Comparison of ENCODE assay signal across 15 cellular contexts in genomic region chr6:168314948-168315347, GRCh38. TPM values are rescaled to one million over a fixed set of nuclear protein-coding genes. Genes with fewer than 3 reads are reported as not detected.
DNase-seq lines count a peak whose midpoint lies in the region; ATAC-seq, FAIRE-seq and TF ChIP-seq lines count a peak whose summit lies in the region.
"Had no signal": no experiment of that assay in that cellular context is flagged by ENCODE, and none has a peak within 500 bp of the region (broad histone marks: within the 10 kb centered on the region; RNA-seq: fewer than 3 reads in every experiment).

No MANE protein-coding gene starts in this region.

- H3K36me3 ChIP-seq in bronchial epithelial cell (ENCODE audit: control insufficient read depth, insufficient read depth, low read length), result no peaks in the 10 kb centered on the region
- no peaks in the 10 kb centered on the region for H3K36me3 ChIP-seq in kidney epithelial cell (ENCODE audit: control insufficient read depth, insufficient read depth, low read length)
- H3K36me3 ChIP-seq in suprapubic skin, result no peaks in the 10 kb centered on the region

- FAIRE-seq in HTR-8/SVneo (lab: Jason Lieb, UNC), result no peak
- FAIRE-seq in bronchial epithelial cell (lab: Jason Lieb, UNC), result no peak
- FAIRE-seq: GM12892 had no signal

- DNase-seq in HTR-8/SVneo (ENCODE audit: insufficient read length, low spot score) (peak; percentile 14), bronchial epithelial cell (ENCODE audit: low read depth) (peak; percentile 90), kidney epithelial cell (ENCODE audit: low read depth) (no peak), suprapubic skin (ENCODE audit: low spot score in 2 of 2) (no peak), MV-4-11 (lab: John Stamatoyannopoulos, UW) (no peak)
- DNase-seq: activated CD8-positive, alpha-beta memory T cell treated with anti-CD3 and anti-CD28 coated beads, Interleukin-2, amount 50 U/mL, for 4 hours; DMS153; NCI-H2227 treated with DMSO at 0.1 percent for 48 hours; stimulated activated CD4-positive, alpha-beta T cell treated with anti-CD3 and anti-CD28 coated beads, Interleukin-4, amount 100 ng/mL, for 4 hours had no signal

- no peak for ATAC-seq in GM19324 (IDR thresholded peaks at IDR 0.05; ENCODE audit: low FRiP score, unreplicated experiment)
- no peak for ATAC-seq in GM21723 (IDR thresholded peaks at IDR 0.05; ENCODE audit: unreplicated experiment)

- H3K4me1 ChIP-seq in suprapubic skin, result peaks cover 33% of the 10 kb centered on the region

- TF ChIP-seq POLR2A in suprapubic skin (IDR thresholded peaks at IDR 0.05), result no peak

- WGBS in suprapubic skin, result 30% methylated on average over 7 of the region's 10 CpGs

- H3K4me3 ChIP-seq in bronchial epithelial cell (ENCODE audit: low read depth, low read length) (no peak overlapping the region), kidney epithelial cell (ENCODE audit: low read depth, low read length) (no peak overlapping the region), suprapubic skin (no peak overlapping the region)

- peak; percentile 56 for TF ChIP-seq CTCF in bronchial epithelial cell (IDR thresholded peaks at IDR 0.05; ENCODE audit: insufficient read depth, low read length, severe bottlenecking)
- peak; percentile 60 for TF ChIP-seq CTCF in kidney epithelial cell (IDR thresholded peaks at IDR 0.05; ENCODE audit: insufficient read depth, low read length, poor library complexity, severe bottlenecking)
- peak in 1 of 2 donors; percentile 35 for TF ChIP-seq CTCF in suprapubic skin (IDR thresholded peaks at IDR 0.05)

- peaks cover 6% of the 10 kb centered on the region for H3K27me3 ChIP-seq in bronchial epithelial cell (ENCODE audit: control insufficient read depth, insufficient read depth, low read length)
- H3K27me3 ChIP-seq in kidney epithelial cell (ENCODE audit: control insufficient read depth, insufficient read depth, low read length), result peaks cover 22% of the 10 kb centered on the region
- H3K27me3 ChIP-seq in suprapubic skin, result peaks cover 19% of the 10 kb centered on the region

- H3K27ac ChIP-seq in suprapubic skin, result peak overlapping the region; percentile 56

- TF ChIP-seq EP300 in suprapubic skin (IDR thresholded peaks at IDR 0.05), result no peak

- H3K9me3 ChIP-seq in suprapubic skin, result no peaks in the 10 kb centered on the region

RNA-seq across cellular contexts. Expression of gene DACT2, which starts 4.6 kb away (rescaled TPM):
- total RNA-seq in bronchial epithelial cell (0.26 and 1.3 TPM in 2 replicates), kidney epithelial cell (0.84 and 0.96 TPM in 2 replicates), suprapubic skin (10 to 100 TPM in 2 of 4 donors, 1 to 10 TPM in 2; 6.0 to 19.9 (median 10.0) TPM)
- total RNA-seq: LHCN-M2, osteoblast, RPMI7951 had no signal

Comparison
In these comparisons a context has a peak if more than half of its experiments do, and no peak if none do; other contexts are left out.
1. DNase-seq: peak in HTR-8/SVneo (single experiment) and bronchial epithelial cell (single experiment); none in kidney epithelial cell (single experiment), suprapubic skin (0 of 2) and MV-4-11 (single experiment).